29 cellular contexts compared by ENCODE assay signal in genomic region chr1:65256860-65257719, GRCh38. TPM values are rescaled to one million over a fixed set of nuclear protein-coding genes. Genes with fewer than 3 reads are reported as not detected.
DNase-seq lines count a peak whose midpoint lies in the region; ATAC-seq, FAIRE-seq and TF ChIP-seq lines count a peak whose summit lies in the region.
"Had no signal": no experiment of that assay in that cellular context is flagged by ENCODE, and none has a peak within 500 bp of the region (broad histone marks: within the 10 kb centered on the region; RNA-seq: fewer than 3 reads in every experiment).

No MANE protein-coding gene starts in this region.

- DNase-seq in NCI-H226 (peak; percentile 78), keratinocyte (ENCODE audit: low read depth, low spot score) (no peak), substantia nigra (lab: John Stamatoyannopoulos, UW) (peak in 26 of 49 donors; percentile 5 to 66 (median 27)), mesenteric fat pad (ENCODE audit: low spot score) (no peak), WERI-Rb-1 (no peak)
- DNase-seq: activated CD4-positive, alpha-beta memory T cell treated with anti-CD3 and anti-CD28 coated beads for 36 hours; activated CD4-positive, CD25-positive, alpha-beta regulatory T cell; activated CD8-positive, alpha-beta memory T cell treated with anti-CD3 and anti-CD28 coated beads, Interleukin-2, amount 50 U/mL, for 4 hours; activated naive CD4-positive, alpha-beta T cell treated with anti-CD3 and anti-CD28 coated beads, Interleukin-2, amount 50 U/mL, for 16 hours; amniotic stem cell; effector CD8-positive, alpha-beta T cell; immature natural killer cell; naive thymus-derived CD8-positive, alpha-beta T cell; NCI-H1417; NCI-H2081 treated with DMSO at 0.1 percent for 48 hours; NCI-H510A treated with DMSO at 0.1 percent for 48 hours; PC-9; Right ventricle myocardium superior; small intestine; stimulated activated CD8-positive, alpha-beta memory T cell treated with anti-CD3 and anti-CD28 coated beads, Interleukin-4, amount 100 ng/mL, for 48 hours; uterus had no signal

- dilution Hi-C loops in keratinocyte (cut with MboI; ENCODE audit: extremely low pct_ligation_motif_present, low sequenced_read_pairs), result no loop called here

- H3K27me3 ChIP-seq in keratinocyte (ENCODE audit: control insufficient read depth, extremely low read depth, insufficient read depth, low read length), result no peaks in the 10 kb centered on the region
- H3K27me3 ChIP-seq in WERI-Rb-1 (ENCODE audit: insufficient read depth, low read depth, severe bottlenecking), result no peaks in the 10 kb centered on the region
- H3K27me3 ChIP-seq: breast epithelium, uterus had no signal

- ATAC-seq in HG03354 (IDR thresholded peaks at IDR 0.05; ENCODE audit: poor library complexity, severe bottlenecking, unreplicated experiment), result no peak
- ATAC-seq: HCT116; left lobe of liver; naive thymus-derived CD8-positive, alpha-beta T cell had no signal

- H3K79me2 ChIP-seq in keratinocyte (ENCODE audit: control insufficient read depth, insufficient read depth, low read length), result peaks cover 8% of the 10 kb centered on the region

- H3K4me3 ChIP-seq in keratinocyte (ENCODE audit: control insufficient read depth in 2 of 3, extremely low read depth in 1 of 3, insufficient read depth in 2 of 3, low read depth in 1 of 3, low read length in 3 of 3), result peak overlapping the region in 2 of 3 experiments; percentile 22 to 27
- no peak overlapping the region for H3K4me3 ChIP-seq in WERI-Rb-1 (ENCODE audit: low read depth, low read length)
- H3K4me3 ChIP-seq: breast epithelium, PC-9, uterus had no signal

- H3K4me1 ChIP-seq in keratinocyte (ENCODE audit: control insufficient read depth, extremely low read depth, insufficient read depth, low read length), result peaks cover 27% of the 10 kb centered on the region
- H3K4me1 ChIP-seq: uterus had no signal

- H3K4me2 ChIP-seq in keratinocyte (ENCODE audit: control insufficient read depth, extremely low read depth, insufficient read depth, low read depth, low read length), result peak overlapping the region; percentile 34
- H3K4me2 ChIP-seq: KMS-11, PC-9 had no signal

- H3K36me3 ChIP-seq in keratinocyte (ENCODE audit: control insufficient read depth in 2 of 2, extremely low read depth in 1 of 2, insufficient read depth in 2 of 2, low read length in 2 of 2), result no peaks in the 10 kb centered on the region
- H3K36me3 ChIP-seq in WERI-Rb-1, result no peaks in the 10 kb centered on the region
- H3K36me3 ChIP-seq: breast epithelium, uterus had no signal

- peak overlapping the region; percentile 80 for H3K27ac ChIP-seq in angular gyrus (ENCODE audit: low read depth, low read length)
- H3K27ac ChIP-seq in keratinocyte (ENCODE audit: control insufficient read depth, insufficient read depth, low read length), result no peak overlapping the region
- H3K27ac ChIP-seq in substantia nigra (ENCODE audit: low read depth, low read length, poor library complexity, severe bottlenecking), result peak overlapping the region; percentile 95
- H3K27ac ChIP-seq in WERI-Rb-1, result no peak overlapping the region
- H3K27ac ChIP-seq: breast epithelium, C4-2B, KMS-11, PC-9, uterus had no signal

- H3K9me1 ChIP-seq in keratinocyte (ENCODE audit: control insufficient read depth, extremely low read depth, insufficient read depth, low read length), result no peaks in the 10 kb centered on the region

- TF ChIP-seq CTCF in keratinocyte (optimal IDR thresholded peaks at IDR 0.05 in 1 of 3, IDR thresholded peaks at IDR 0.05 in 1 of 3, conservative IDR thresholded peaks at IDR 0.05 in 1 of 3; ENCODE audit: extremely low read depth in 1 of 3, insufficient read depth in 2 of 3, low read length in 3 of 3), result no peak
- no peak for TF ChIP-seq CTCF in WERI-Rb-1 (IDR thresholded peaks at IDR 0.05; ENCODE audit: low read depth, low read length)

- H2AFZ ChIP-seq in keratinocyte (ENCODE audit: control insufficient read depth, low read length), result peak overlapping the region; percentile 8
- H2AFZ ChIP-seq: PC-9 had no signal

- peak; percentile 67 for FAIRE-seq in keratinocyte (lab: Jason Lieb, UNC)
- FAIRE-seq: GM18507, small intestine had no signal

- no peaks in the 10 kb centered on the region for H4K20me1 ChIP-seq in keratinocyte (ENCODE audit: control insufficient read depth, extremely low read depth, insufficient read depth, low read length)

- peak overlapping the region; percentile 6 for H3K9ac ChIP-seq in keratinocyte (ENCODE audit: control insufficient read depth, extremely low read depth, insufficient read depth, low read length)
- H3K9ac ChIP-seq: KMS-11 had no signal

- no peaks in the 10 kb centered on the region for H3K9me3 ChIP-seq in keratinocyte (ENCODE audit: control insufficient read depth, low read depth, low read length)
- no peaks in the 10 kb centered on the region for H3K9me3 ChIP-seq in WERI-Rb-1 (ENCODE audit: severe bottlenecking)
- H3K9me3 ChIP-seq: breast epithelium, uterus had no signal

RNA-seq across cellular contexts. Expression of gene DNAJC6, which starts 52.3 kb away (rescaled TPM):
- polyA plus RNA-seq in keratinocyte, result 5.5 to 8.2 TPM (median 7.7 TPM) in 3 replicates
- 2.8 TPM for polyA plus RNA-seq in keratinocyte (2011; ENCODE audit: low read depth)
- polyA plus RNA-seq in keratinocyte (2011; cell fraction: cytosol; rRNA removed), result 3.9 and 8.2 TPM in 2 replicates
- 10.2 and 12.3 TPM in 2 replicates for polyA plus RNA-seq in keratinocyte (2011; cell fraction: nucleus; rRNA removed)
- polyA plus RNA-seq in keratinocyte (2012; ENCODE audit: low replicate concordance), result 2.8 and 3.4 TPM in 2 replicates
- 7.2 to 16.1 TPM (median 10.2 TPM) in 3 replicates for polyA minus RNA-seq in keratinocyte
- 7.5 TPM for polyA minus RNA-seq in keratinocyte (2011; cell fraction: cytosol; rRNA and poly(A)+ RNA removed)
- polyA minus RNA-seq in keratinocyte (2011; cell fraction: nucleus; rRNA and poly(A)+ RNA removed), result 16.7 and 34.3 TPM in 2 replicates
- 1.9 TPM for total RNA-seq in mesenteric fat pad

Comparison
In these comparisons a context has a peak if more than half of its experiments do, and no peak if none do; other contexts are left out.
1. DNase-seq: peak in NCI-H226 (single experiment) and substantia nigra (26 of 49); none in keratinocyte (single experiment), mesenteric fat pad (single experiment) and WERI-Rb-1 (single experiment).
2. H3K27ac ChIP-seq: peak in angular gyrus (single experiment) and substantia nigra (single experiment); none in keratinocyte (single experiment) and WERI-Rb-1 (single experiment).